22 cellular contexts compared by ENCODE assay signal in genomic region chr14:34474187-34474679, GRCh38. TPM values are rescaled to one million over a fixed set of nuclear protein-coding genes. Genes with fewer than 3 reads are reported as not detected.
DNase-seq lines count a peak whose midpoint lies in the region; ATAC-seq, FAIRE-seq and TF ChIP-seq lines count a peak whose summit lies in the region.
"Had no signal": no experiment of that assay in that cellular context is flagged by ENCODE, and none has a peak within 500 bp of the region (broad histone marks: within the 10 kb centered on the region; RNA-seq: fewer than 3 reads in every experiment).

No MANE protein-coding gene starts in this region.

- no peak overlapping the region for H2AFZ ChIP-seq in HepG2 (ENCODE audit: low read length)
- no peak overlapping the region for H2AFZ ChIP-seq in OCI-LY3 (ENCODE audit: low read depth, low read length)
- no peak overlapping the region for H2AFZ ChIP-seq in PC-9

- H3K79me2 ChIP-seq in HepG2 (ENCODE audit: insufficient read depth, low read length), result no peaks in the 10 kb centered on the region
- no peaks in the 10 kb centered on the region for H3K79me2 ChIP-seq in OCI-LY3 (ENCODE audit: low read length)
- no peaks in the 10 kb centered on the region for H3K79me2 ChIP-seq in PC-9 (ENCODE audit: low read depth)

- no peaks in the 10 kb centered on the region for H3K9me3 ChIP-seq in HepG2 (ENCODE audit: low read length)
- H3K9me3 ChIP-seq in right lobe of liver, result no peaks in the 10 kb centered on the region
- H3K9me3 ChIP-seq in OCI-LY3 (ENCODE audit: insufficient read depth, low read length), result no peaks in the 10 kb centered on the region
- H3K9me3 ChIP-seq in PC-9 (ENCODE audit: insufficient read depth, low read depth), result no peaks in the 10 kb centered on the region
- H3K9me3 ChIP-seq: BE2C, HAP-1 had no signal

- CTCF ChIA-PET in HepG2 (lab: Yijun Ruan, JAX; ENCODE audit: low intra/inter-chr PET ratio, low total read pairs) (no interaction called here), PC-9 (lab: Charles Lee) (no interaction called here)

- H3K36me3 Mint-ChIP-seq in stimulated activated naive B cell treated with anti-CD40 and anti-IgM and Interleukin-4, amounts not matched to agents 10 μg/mL and 1 μg/mL and 100 μg/mL, for 72 hours, result no peaks in the 10 kb centered on the region
- H3K36me3 Mint-ChIP-seq: CD14-positive monocyte; CD8-positive, alpha-beta memory T cell had no signal

- peaks cover 0 to 1% of the 10 kb centered on the region in 2 experiments; a peak in 1 of 5 replicates for H3K27me3 ChIP-seq in HepG2 (ENCODE audit: control insufficient read depth in 1 of 2, insufficient read depth in 2 of 2, low read length in 2 of 2)
- no peaks in the 10 kb centered on the region for H3K27me3 ChIP-seq in right lobe of liver
- H3K27me3 ChIP-seq in OCI-LY3 (ENCODE audit: low read depth, low read length), result no peaks in the 10 kb centered on the region
- H3K27me3 ChIP-seq in PC-9 (ENCODE audit: insufficient read depth, low read depth), result no peaks in the 10 kb centered on the region
- H3K27me3 ChIP-seq: BE2C; BLaER1 treated with 17β-estradiol and CSF1 and Interleukin-3, amounts not matched to agents 10 nM and 100 nM had no signal

- TF ChIP-seq EP300 in HepG2 (IDR thresholded peaks at IDR 0.05; ENCODE audit: low read depth in 2 of 2, low read length in 2 of 2) (no peak), HepG2 (CRISPR knock-in tag; IDR thresholded peaks at IDR 0.05; ENCODE audit: borderline replicate concordance) (no peak)

- 34% methylated on average over 2 of the region's 2 CpGs for WGBS in HepG2 (ENCODE audit: low lambda C conversion rate)
- 81% methylated on average over 2 of the region's 2 CpGs for WGBS in right lobe of liver (ENCODE audit: insufficient coverage, low coverage, low lambda C conversion rate, missing lambda C conversion rate)

- no peaks in the 10 kb centered on the region for H3K9me2 ChIP-seq in PC-9 (ENCODE audit: insufficient read depth)

- no peak for ATAC-seq in HepG2
- ATAC-seq in right lobe of liver, result no peak
- ATAC-seq in stimulated activated naive B cell treated with anti-CD40 and anti-IgM and Interleukin-4, amounts not matched to agents 10 μg/mL and 1 μg/mL and 100 μg/mL, for 72 hours (replicated peaks), result peak; percentile 51 to 53

- POLR2A ChIA-PET in HepG2 (lab: Yijun Ruan, JAX) (interaction anchor here (1.2 kb wide), 1 partner anchor 12 kb away, joined by 3 read pairs; the partner anchor contains the start of gene SPTSSA), PC-9 (lab: Charles Lee; ENCODE audit: unreplicated experiment) (interaction anchor here (0.7 kb wide), 1 partner anchor 133 kb away, joined by 7 read pairs; no protein-coding TSS in a partner anchor)

- H3K27me3 Mint-ChIP-seq in stimulated activated naive B cell treated with anti-CD40 and anti-IgM and Interleukin-4, amounts not matched to agents 10 μg/mL and 1 μg/mL and 100 μg/mL, for 72 hours, result peaks cover 5 to 12% of the 10 kb centered on the region in 2 donors
- H3K27me3 Mint-ChIP-seq: CD4-positive, alpha-beta T cell had no signal

- H3K9ac ChIP-seq in HepG2 (ENCODE audit: insufficient read depth, low read depth, low read length) (no peak overlapping the region), OCI-LY3 (ENCODE audit: low read length) (no peak overlapping the region)
- H3K9ac ChIP-seq: BLaER1 treated with 17β-estradiol and CSF1 and Interleukin-3, amounts not matched to agents 10 nM and 100 nM had no signal

- H4K20me1 ChIP-seq in HepG2 (ENCODE audit: insufficient read depth, low read length) (no peaks in the 10 kb centered on the region), OCI-LY3 (ENCODE audit: insufficient read depth, low read length) (no peaks in the 10 kb centered on the region), PC-9 (ENCODE audit: insufficient read depth) (no peaks in the 10 kb centered on the region)
- H4K20me1 ChIP-seq: BLaER1 treated with 17β-estradiol and CSF1 and Interleukin-3, amounts not matched to agents 10 nM and 100 nM had no signal

- in situ Hi-C loops in HepG2 (cut with HindIII; ENCODE audit: extremely low pct_ligation_motif_present, low pct_unique_long_range_greater_than_20kb), result loop anchor here (25.0 kb wide), 1 partner anchor 437 kb away; no protein-coding TSS in a partner anchor

- no peak for FAIRE-seq in HepG2 (lab: Jason Lieb, UNC)
- FAIRE-seq: D721Med, GM12891, GM18507, H54 had no signal

- H3K4me1 ChIP-seq in HepG2 (ENCODE audit: insufficient read depth, low read length) (peaks cover 5% of the 10 kb centered on the region), right lobe of liver (no peaks in the 10 kb centered on the region), OCI-LY3 (ENCODE audit: low read length) (peaks cover 6% of the 10 kb centered on the region), PC-9 (replicated peaks; ENCODE audit: insufficient read depth) (no peaks in the 10 kb centered on the region)
- H3K4me1 ChIP-seq: BLaER1 treated with 17β-estradiol and CSF1 and Interleukin-3, amounts not matched to agents 10 nM and 100 nM had no signal

- intact Hi-C loops in HepG2 (cut with micrococcal nuclease; ENCODE audit: unreplicated experiment), result no loop called here
- intact Hi-C loops in right lobe of liver (cut with DNase I), result no loop called here
- intact Hi-C loops in PC-9 (cut with micrococcal nuclease; ENCODE audit: unreplicated experiment), result no loop called here

- H3K4me2 ChIP-seq in HepG2 (ENCODE audit: low read depth, low read length) (no peak overlapping the region), OCI-LY3 (ENCODE audit: low read length) (0 out of 2 replicates have a peak overlapping the region, but pooled peaks have one; percentile 11), PC-9 (no peak overlapping the region)
- H3K4me2 ChIP-seq: BLaER1 treated with 17β-estradiol and CSF1 and Interleukin-3, amounts not matched to agents 10 nM and 100 nM had no signal

- H3K4me3 ChIP-seq in HepG2 (replicated peaks in 1 of 3; ENCODE audit: insufficient read depth in 1 of 3, low read depth in 2 of 3, low read length in 3 of 3) (no peak overlapping the region), right lobe of liver (no peak overlapping the region), OCI-LY3 (ENCODE audit: low read length) (no peak overlapping the region), PC-9 (no peak overlapping the region)
- H3K4me3 ChIP-seq: BLaER1 treated with 17β-estradiol and CSF1 and Interleukin-3, amounts not matched to agents 10 nM and 100 nM; HAP-1 had no signal

- no peak overlapping the region for H3K27ac ChIP-seq in HepG2 (ENCODE audit: extremely low read length, insufficient read depth, low read length)
- no peak overlapping the region for H3K27ac ChIP-seq in right lobe of liver
- H3K27ac ChIP-seq in OCI-LY3 (ENCODE audit: low read length), result no peak overlapping the region
- H3K27ac ChIP-seq in PC-9, result no peak overlapping the region
- H3K27ac ChIP-seq: BLaER1 treated with 17β-estradiol and CSF1 and Interleukin-3, amounts not matched to agents 10 nM and 100 nM had no signal

- BruUV-seq in HepG2 (replicated peaks; lab: Mats Ljungman, UMichigan), result no TSS peak
- BruUV-seq in PC-9 (replicated peaks; lab: Mats Ljungman, UMichigan), result no TSS peak

- H3K36me3 ChIP-seq in HepG2 (replicated peaks in 1 of 2; ENCODE audit: control insufficient read depth in 1 of 2, insufficient read depth in 2 of 2, low read length in 2 of 2) (no peaks in the 10 kb centered on the region), right lobe of liver (no peaks in the 10 kb centered on the region), OCI-LY3 (replicated peaks; ENCODE audit: low read depth, low read length) (no peaks in the 10 kb centered on the region), PC-9 (ENCODE audit: low read depth) (no peaks in the 10 kb centered on the region)
- H3K36me3 ChIP-seq: BE2C; BLaER1 treated with 17β-estradiol and CSF1 and Interleukin-3, amounts not matched to agents 10 nM and 100 nM; HAP-1 had no signal

- TF ChIP-seq RAD21 in HepG2 (CRISPR knock-in tag; IDR thresholded peaks at IDR 0.05), result no peak

- no peak overlapping the region for H3K27ac Mint-ChIP-seq in stimulated activated naive B cell treated with anti-CD40 and anti-IgM and Interleukin-4, amounts not matched to agents 10 μg/mL and 1 μg/mL and 100 μg/mL, for 72 hours
- H3K27ac Mint-ChIP-seq: CD14-positive monocyte; CD4-positive, alpha-beta T cell; CD8-positive, alpha-beta memory T cell; HFFc6 had no signal

- no peaks in the 10 kb centered on the region for H3F3A ChIP-seq in PC-9 (ENCODE audit: insufficient read depth, low read depth)

- TF ChIP-seq CTCF in HepG2 (CRISPR knock-in tag; IDR thresholded peaks at IDR 0.05) (no peak), right lobe of liver (IDR thresholded peaks at IDR 0.05) (no peak), OCI-LY3 (IDR thresholded peaks at IDR 0.05; ENCODE audit: low read depth, low read length) (no peak), PC-9 (conservative IDR thresholded peaks at IDR 0.05) (no peak)

- peaks cover 4 to 7% of the 10 kb centered on the region in 2 donors for H3K4me1 Mint-ChIP-seq in stimulated activated naive B cell treated with anti-CD40 and anti-IgM and Interleukin-4, amounts not matched to agents 10 μg/mL and 1 μg/mL and 100 μg/mL, for 72 hours
- H3K4me1 Mint-ChIP-seq: CD14-positive monocyte; CD8-positive, alpha-beta memory T cell had no signal

- DNase-seq in HepG2 (ENCODE audit: low spot score) (no peak), right lobe of liver (no peak), PC-9 (no peak), Ammon's horn (ENCODE audit: low spot score) (no peak)
- no peak for DNase-seq in stimulated activated naive B cell treated with anti-CD40 and anti-IgM and Interleukin-4, amounts not matched to agents 10 μg/mL and 1 μg/mL and 100 μg/mL, for 72 hours
- DNase-seq: BE2C; CD4-positive, alpha-beta T cell; CD8-positive, alpha-beta memory T cell; DMS 273 treated with DMSO at 0.1 percent for 48 hours; DMS79; EL; GDM1; GOT3; HFFc6 had no signal

- TF ChIP-seq POLR2A in HepG2 (IDR thresholded peaks at IDR 0.05; ENCODE audit: insufficient read depth in 1 of 2, low read depth in 2 of 2, low read length in 2 of 2), result no peak
- TF ChIP-seq POLR2A in right lobe of liver (IDR thresholded peaks at IDR 0.05), result no peak

- no peaks in the 10 kb centered on the region for H3K9me3 Mint-ChIP-seq in stimulated activated naive B cell treated with anti-CD40 and anti-IgM and Interleukin-4, amounts not matched to agents 10 μg/mL and 1 μg/mL and 100 μg/mL, for 72 hours
- H3K9me3 Mint-ChIP-seq: CD4-positive, alpha-beta T cell; CD8-positive, alpha-beta memory T cell; HFFc6 had no signal

- H3K4me3 Mint-ChIP-seq in stimulated activated naive B cell treated with anti-CD40 and anti-IgM and Interleukin-4, amounts not matched to agents 10 μg/mL and 1 μg/mL and 100 μg/mL, for 72 hours, result no peak overlapping the region
- H3K4me3 Mint-ChIP-seq: CD14-positive monocyte; CD4-positive, alpha-beta T cell; CD8-positive, alpha-beta memory T cell; HFFc6 had no signal

RNA-seq across cellular contexts. Expression of gene SPTSSA, which starts 12.2 kb away (rescaled TPM):
- 19.1 and 26.6 TPM in 2 replicates for total RNA-seq in HepG2 (2016; rRNA removed; fragmentation: Illumina TruSeq; extraction: Trizol)
- 6.3 and 6.7 TPM in 2 replicates for total RNA-seq in HepG2 (2016; cell fraction: cytosol; rRNA removed; fragmentation: Illumina TruSeq; extraction: Trizol; ENCODE audit: low read depth)
- 21.4 and 27.7 TPM in 2 replicates for total RNA-seq in HepG2 (2016; cell fraction: insoluble cytoplasmic fraction; rRNA removed; fragmentation: Illumina TruSeq; extraction: Trizol)
- total RNA-seq in HepG2 (2016; cell fraction: membrane; rRNA removed; fragmentation: Illumina TruSeq; extraction: Trizol), result 21.8 and 22.7 TPM in 2 replicates
- 17.5 and 18.0 TPM in 2 replicates for total RNA-seq in HepG2 (2016; cell fraction: nucleus; rRNA removed; fragmentation: Illumina TruSeq; extraction: Trizol)
- polyA plus RNA-seq in HepG2 (2011; rRNA removed), result 71.7 and 86.1 TPM in 2 replicates
- 77.8 and 91.0 TPM in 2 replicates for polyA plus RNA-seq in HepG2 (2011; cell fraction: cytosol; rRNA removed)
- polyA plus RNA-seq in HepG2 (2011; cell fraction: nucleus; rRNA removed), result 27.9 and 29.6 TPM in 2 replicates
- polyA plus RNA-seq in HepG2 (2012), result 81.4 and 85.6 TPM in 2 replicates
- 19.6 and 23.2 TPM in 2 replicates for polyA plus RNA-seq in HepG2 (2016; cell fraction: cytosol; fragmentation: Illumina TruSeq; extraction: Trizol; ENCODE audit: low read depth)
- 98.4 and 103 TPM in 2 replicates for polyA plus RNA-seq in HepG2 (2016; cell fraction: insoluble cytoplasmic fraction; fragmentation: Illumina TruSeq; extraction: Trizol; ENCODE audit: low read depth)
- 54.7 and 54.8 TPM in 2 replicates for polyA plus RNA-seq in HepG2 (2016; cell fraction: membrane; fragmentation: Illumina TruSeq; extraction: Trizol; ENCODE audit: low read depth)
- 83.9 and 93.7 TPM in 2 replicates for polyA plus RNA-seq in HepG2 (2016; cell fraction: nucleus; fragmentation: Illumina TruSeq; extraction: Trizol; ENCODE audit: insufficient read depth, low read depth)
- polyA minus RNA-seq in HepG2 (2011; rRNA and poly(A)+ RNA removed; ENCODE audit: low replicate concordance), result 56.5 and 79.5 TPM in 2 replicates
- 35.3 and 39.6 TPM in 2 replicates for polyA minus RNA-seq in HepG2 (2011; cell fraction: cytosol; rRNA and poly(A)+ RNA removed)
- 15.4 and 17.6 TPM in 2 replicates for polyA minus RNA-seq in HepG2 (2011; cell fraction: nucleus; rRNA and poly(A)+ RNA removed)
- total RNA-seq in right lobe of liver, result 10 to 100 TPM; 10.6 to 32.0 (median 18.4) TPM
- total RNA-seq in PC-9 (2021), result 13.6 and 21.6 TPM in 2 replicates

Comparison
In these comparisons a context has a peak if more than half of its experiments do, and no peak if none do; other contexts are left out.
1. ATAC-seq: peak in stimulated activated naive B cell treated with anti-CD40 and anti-IgM and Interleukin-4, amounts not matched to agents 10 μg/mL and 1 μg/mL and 100 μg/mL, for 72 hours (2 of 2); none in HepG2 (single experiment) and right lobe of liver (0 of 4).